ENCODE assay signal across 8 cellular contexts in genomic region chr16:2970563-2970962, GRCh38. TPM values are rescaled to one million over a fixed set of nuclear protein-coding genes. Genes with fewer than 3 reads are reported as not detected.
DNase-seq lines count a peak whose midpoint lies in the region; ATAC-seq and TF ChIP-seq lines count a peak whose summit lies in the region.

No MANE protein-coding gene starts in this region.

- no peaks in the 10 kb centered on the region for H3K9me3 Mint-ChIP-seq in CD4-positive, alpha-beta T cell
- H3K9me3 Mint-ChIP-seq in nephron, result no peaks in the 10 kb centered on the region

- peak overlapping the region; percentile 98 for H3K9ac ChIP-seq in Karpas-422 (ENCODE audit: low read length)
- H3K9ac ChIP-seq in mammary epithelial cell (ENCODE audit: insufficient read depth, low read length), result no peak overlapping the region

- no peak for ATAC-seq in CD4-positive, alpha-beta T cell (ENCODE audit: poor library complexity)

- H3K4me2 ChIP-seq in Karpas-422 (ENCODE audit: low read depth, low read length, poor library complexity, severe bottlenecking) (peak overlapping the region; percentile 79), mammary epithelial cell (ENCODE audit: insufficient read depth, low read depth, low read length) (peak overlapping the region; percentile 98)

- no peaks in the 10 kb centered on the region for H3K9me3 ChIP-seq in CD4-positive, alpha-beta T cell (ENCODE audit: control insufficient read depth, low read length)
- H3K9me3 ChIP-seq in Karpas-422 (ENCODE audit: low read length) (no peaks in the 10 kb centered on the region), mammary epithelial cell (replicated peaks; ENCODE audit: insufficient read depth, low read length) (no peaks in the 10 kb centered on the region)

- peak overlapping the region; percentile 67 for H3K4me3 Mint-ChIP-seq in CD4-positive, alpha-beta T cell
- H3K4me3 Mint-ChIP-seq in nephron, result peak overlapping the region; percentile 75 to 82 (median 82)

- H4K20me1 ChIP-seq in Karpas-422 (ENCODE audit: insufficient read depth, low read depth, low read length), result peaks cover 16% of the 10 kb centered on the region
- peaks cover 4% of the 10 kb centered on the region for H4K20me1 ChIP-seq in mammary epithelial cell (ENCODE audit: insufficient read depth, low read length)

- dilution Hi-C loops in mammary epithelial cell (cut with HindIII; ENCODE audit: low sequenced_read_pairs), result loop anchor here (5.0 kb wide), 2 partner anchors 47 to 48 kb away; partner anchors contain the start of gene CLDN6

- H3K9me2 ChIP-seq in Karpas-422 (replicated peaks; ENCODE audit: insufficient read depth, low read length), result no peaks in the 10 kb centered on the region

- H3K36me3 Mint-ChIP-seq in CD4-positive, alpha-beta T cell (ENCODE audit: low read depth), result no peaks in the 10 kb centered on the region
- no peaks in the 10 kb centered on the region for H3K36me3 Mint-ChIP-seq in nephron (ENCODE audit: low read depth)

- POLR2A ChIA-PET in CD4-positive, alpha-beta T cell (lab: Charles Lee), result interaction anchor here (5.0 kb wide), 1 partner anchor 10 kb away, joined by 22 read pairs; the partner anchor contains the start of gene PKMYT1

- H3K79me2 ChIP-seq in Karpas-422 (ENCODE audit: low read length) (peaks cover 20% of the 10 kb centered on the region), mammary epithelial cell (ENCODE audit: insufficient read depth, low read length) (peaks cover 14% of the 10 kb centered on the region)

- WGBS in mammary epithelial cell (ENCODE audit: low coverage, missing lambda C conversion rate), result 66% methylated on average over 6 of the region's 6 CpGs

- in situ Hi-C loops in mammary epithelial cell (cut with MboI; ENCODE audit: low sequenced_read_pairs in 2 of 2), result no loop called here

- no peak overlapping the region for H3K27ac Mint-ChIP-seq in CD4-positive, alpha-beta T cell
- H3K27ac Mint-ChIP-seq in nephron, result no peak overlapping the region

- BruUV-seq in mammary epithelial cell (replicated peaks; lab: Mats Ljungman, UMichigan), result no TSS peak

- peaks cover 33% of the 10 kb centered on the region for H3K27me3 ChIP-seq in CD4-positive, alpha-beta T cell (ENCODE audit: control insufficient read depth, insufficient read depth, low read length)
- H3K27me3 ChIP-seq in Karpas-422 (ENCODE audit: low read length) (no peaks in the 10 kb centered on the region), mammary epithelial cell (ENCODE audit: insufficient read depth, low read length) (no peaks in the 10 kb centered on the region)

- no peak overlapping the region for H2AFZ ChIP-seq in Karpas-422 (ENCODE audit: low read length)
- H2AFZ ChIP-seq in mammary epithelial cell (ENCODE audit: low read depth, low read length), result no peak overlapping the region

- H3K27ac ChIP-seq in CD4-positive, alpha-beta T cell (ENCODE audit: low read depth, low read length), result no peak overlapping the region
- H3K27ac ChIP-seq in Karpas-422 (ENCODE audit: low read length), result no peak overlapping the region
- H3K27ac ChIP-seq in mammary epithelial cell (ENCODE audit: insufficient read depth, low read depth, low read length), result no peak overlapping the region

- peaks cover 28% of the 10 kb centered on the region for H3K27me3 Mint-ChIP-seq in CD4-positive, alpha-beta T cell
- H3K27me3 Mint-ChIP-seq in nephron (ENCODE audit: low read depth), result peaks cover 9% of the 10 kb centered on the region

- CTCF ChIA-PET in CD4-positive, alpha-beta T cell (lab: Charles Lee), result interaction anchor here (1.0 to 1.3 kb wide), 3 partner anchors 11 to 61 kb away, joined by 3 to 4 read pairs (median 3); no protein-coding TSS in a partner anchor
- CTCF ChIA-PET in mammary epithelial cell (lab: Charles Lee; ENCODE audit: low non-redundant PET), result no interaction called here

- H3K4me1 ChIP-seq in Karpas-422 (ENCODE audit: low read length) (peaks cover 57% of the 10 kb centered on the region), mammary epithelial cell (ENCODE audit: insufficient read depth, low read length) (peaks cover 39% of the 10 kb centered on the region)

- TF ChIP-seq CTCF in CD4-positive, alpha-beta T cell (IDR thresholded peaks at IDR 0.05), result no peak
- TF ChIP-seq CTCF in mammary epithelial cell (conservative IDR thresholded peaks at IDR 0.05 in 1 of 2, IDR thresholded peaks at IDR 0.05 in 1 of 2; ENCODE audit: extremely low read depth in 1 of 2, insufficient read depth in 1 of 2, low read depth in 1 of 2, low read length in 2 of 2) (no peak), nephron (IDR thresholded peaks at IDR 0.05; ENCODE audit: unreplicated experiment in 3 of 3) (no peak)

- peaks cover 16% of the 10 kb centered on the region; the same call in 1 of the 2 replicates for H3K36me3 ChIP-seq in Karpas-422 (ENCODE audit: insufficient read depth, low read length)
- peaks cover 3% of the 10 kb centered on the region for H3K36me3 ChIP-seq in mammary epithelial cell (ENCODE audit: insufficient read depth, low read length)

- no peak for DNase-seq in CD4-positive, alpha-beta T cell
- peak; percentile 57 for DNase-seq in Karpas-422
- no peak for DNase-seq in mammary epithelial cell
- DNase-seq in germinal center (ENCODE audit: low spot score), result no peak
- no peak for DNase-seq in activated gamma-delta T cell treated with Interleukin-2 at 50 U/mL for 16 hours
- no peak for DNase-seq in stimulated activated naive CD4-positive, alpha-beta T cell (lab: John Stamatoyannopoulos, UW)
- no peak for DNase-seq in T1000 (lab: John Stamatoyannopoulos, UW)

- intact Hi-C loops in CD4-positive, alpha-beta T cell (cut with DNase I, micrococcal nuclease), result no loop called here
- intact Hi-C loops in mammary epithelial cell (cut with micrococcal nuclease), result loop anchor here (1.0 kb wide), 1 partner anchor 13 kb away; no protein-coding TSS in a partner anchor

- H3K4me1 Mint-ChIP-seq in CD4-positive, alpha-beta T cell (ENCODE audit: low read depth), result peaks cover 19% of the 10 kb centered on the region
- peaks cover 19% of the 10 kb centered on the region for H3K4me1 Mint-ChIP-seq in nephron

- peak overlapping the region; percentile 99 for H3K4me3 ChIP-seq in Karpas-422 (ENCODE audit: low read length)
- peak overlapping the region; percentile 63 to 88 (median 72) for H3K4me3 ChIP-seq in mammary epithelial cell (replicated peaks in 1 of 3; ENCODE audit: insufficient read depth in 1 of 3, low read depth in 2 of 3, low read length in 3 of 3)

RNA-seq across cellular contexts. Expression of gene PAQR4, which starts 1.4 kb away (rescaled TPM):
- under 1 TPM; 0.39 to 0.44 TPM for total RNA-seq in CD4-positive, alpha-beta T cell
- 30.7 and 44.0 TPM in 2 replicates for total RNA-seq in Karpas-422 (2014; rRNA removed; shearing (Covaris generic); ENCODE audit: low replicate concordance)
- 10 to 100 TPM in 1 of 2 donors, 1 to 10 TPM in 1; 6.8 to 21.6 TPM for total RNA-seq in mammary epithelial cell
- 24.1 TPM for polyA plus RNA-seq in mammary epithelial cell
- polyA minus RNA-seq in mammary epithelial cell, result 15.3 TPM

RNA-seq across cellular contexts. Expression of gene KREMEN2, which starts 6.5 kb away (rescaled TPM):
- total RNA-seq in CD4-positive, alpha-beta T cell, result not detected
- total RNA-seq in Karpas-422 (2014; rRNA removed; shearing (Covaris generic); ENCODE audit: low replicate concordance), result 3.4 and 8.5 TPM in 2 replicates
- total RNA-seq in mammary epithelial cell, result under 1 TPM; 0.33 to 0.96 TPM
- polyA plus RNA-seq in mammary epithelial cell, result 0.99 TPM
- polyA minus RNA-seq in mammary epithelial cell, result not detected

RNA-seq across cellular contexts. Expression of gene PKMYT1, which starts 9.7 kb away (rescaled TPM):
- under 1 TPM; 0.47 to 0.60 TPM for total RNA-seq in CD4-positive, alpha-beta T cell
- 17.6 and 30.3 TPM in 2 replicates for total RNA-seq in Karpas-422 (2014; rRNA removed; shearing (Covaris generic); ENCODE audit: low replicate concordance)
- 10 to 100 TPM in 1 of 2 donors, 1 to 10 TPM in 1; 4.2 to 67.2 TPM for total RNA-seq in mammary epithelial cell
- 44.5 TPM for polyA plus RNA-seq in mammary epithelial cell
- polyA minus RNA-seq in mammary epithelial cell, result 37.9 TPM

RNA-seq across cellular contexts. Expression of gene CLDN9, which starts 42.2 kb away (rescaled TPM):
- not detected for total RNA-seq in CD4-positive, alpha-beta T cell
- not detected in 2 replicates for total RNA-seq in Karpas-422 (2014; rRNA removed; shearing (Covaris generic); ENCODE audit: low replicate concordance)
- not detected for total RNA-seq in mammary epithelial cell
- not detected for polyA plus RNA-seq in mammary epithelial cell
- polyA minus RNA-seq in mammary epithelial cell, result not detected

RNA-seq across cellular contexts. Expression of gene CLDN6, which starts 47.4 kb away (rescaled TPM):
- not detected for total RNA-seq in CD4-positive, alpha-beta T cell
- total RNA-seq in Karpas-422 (2014; rRNA removed; shearing (Covaris generic); ENCODE audit: low replicate concordance), result not detected in 2 replicates
- not detected for total RNA-seq in mammary epithelial cell
- 0.08 TPM for polyA plus RNA-seq in mammary epithelial cell
- not detected for polyA minus RNA-seq in mammary epithelial cell

Comparison
In these comparisons a context has a peak if more than half of its experiments do, and no peak if none do; other contexts are left out.
1. RNA of gene PAQR4, which starts 1.4 kb away (total RNA-seq): 30.7 to 44.0 TPM in Karpas-422 and 6.8 to 21.6 TPM in mammary epithelial cell; 0.39 to 0.44 TPM in CD4-positive, alpha-beta T cell; every median in the first group is over 4 times any median in the second.